In genomic region chr12:131197490-131197889, GRCh38 we compare ENCODE assay signal across 24 cellular contexts.
"Had no signal": no experiment of that assay in that cellular context is flagged by ENCODE, and none has a peak within 500 bp of the region (broad histone marks: within the 10 kb centered on the region; RNA-seq: fewer than 3 reads in every experiment).

No MANE protein-coding gene starts in this region.

- H3K36me3 ChIP-seq: brain microvascular endothelial cell had no signal

- H3K27me3 ChIP-seq: brain microvascular endothelial cell had no signal

- H3K27me3 Mint-ChIP-seq: activated naive CD8-positive, alpha-beta T cell had no signal

- DNase-seq: activated CD4-positive, alpha-beta T cell treated with anti-CD3 and anti-CD28 coated beads for 36 hours; activated CD4-positive, alpha-beta T cell treated with anti-CD3 and anti-CD28 coated beads, Interleukin-2, amount 50 U/mL, for 1 hour; activated CD4-positive, alpha-beta T cell treated with anti-CD3 and anti-CD28 coated beads, Interleukin-2, amount 50 U/mL, for 48 hours; activated CD4-positive, CD25-positive, alpha-beta regulatory T cell; activated CD4-positive, CD25-positive, alpha-beta regulatory T cell treated with anti-CD3 and anti-CD28 coated beads, Interleukin-2, amount 50 U/mL, for 72 hours; activated CD8-positive, alpha-beta T cell treated with anti-CD3 and anti-CD28 coated beads, Interleukin-2, amount 10 ng/mL, durations not matched to agents 7 days and 5 days; activated gamma-delta T cell treated with Interleukin-2 at 50 U/mL for 16 hours; activated naive CD4-positive, alpha-beta T cell treated with anti-CD3 and anti-CD28 coated beads, Interleukin-2, amount 50 U/mL, for 16 hours; activated naive CD4-positive, alpha-beta T cell treated with Interleukin-2 at 50 U/mL for 16 hours; activated T-cell treated with anti-CD3 and anti-CD28 coated beads, Interleukin-2, amount 50 U/mL, for 48 hours; amniotic stem cell; anterior cingulate cortex; brain microvascular endothelial cell; effector CD8-positive, alpha-beta T cell; foreskin fibroblast; T-helper 1 cell; T-helper 17 cell; T1000 had no signal

- H3K9me3 Mint-ChIP-seq: activated T-helper 1 cell treated with anti-CD3 and anti-CD28 coated beads, Interleukin-12 subunit alpha, Interleukin-12 subunit beta, Interleukin-2, Interleukin-4 antibody, amounts not matched to agents 30 ng/mL and 10 ng/mL and 1 ng/mL, durations not matched to agents 14 hours and 24 hours and 36 hours; activated T-helper 2 cell treated with anti-CD3 and anti-CD28 coated beads, Interferon-gamma antibody, Interleukin-2, Interleukin-4, amounts not matched to agents 10 μg/mL and 5 μg/mL and 100 μg/mL, durations not matched to agents 14 hours and 24 hours and 36 hours; central memory CD8-positive, alpha-beta T cell; T-helper 2 cell treated with Interferon-gamma antibody and Interleukin-4, amounts not matched to agents 5 μg/mL and 100 μg/mL, for 36 hours had no signal

- H3K4me1 Mint-ChIP-seq: activated CD4-positive, alpha-beta T cell treated with anti-CD3 and anti-CD28 coated beads for 36 hours; central memory CD8-positive, alpha-beta T cell; T-helper 17 cell had no signal

- H3K36me3 Mint-ChIP-seq: activated naive CD8-positive, alpha-beta T cell had no signal

- H3K4me3 Mint-ChIP-seq: activated CD4-positive, alpha-beta T cell treated with anti-CD3 and anti-CD28 coated beads for 36 hours; activated CD8-positive, alpha-beta T cell treated with anti-CD3 and anti-CD28 coated beads, Interleukin-2, amount 10 ng/mL, durations not matched to agents 7 days and 5 days; activated naive CD8-positive, alpha-beta T cell; activated T-helper 1 cell treated with anti-CD3 and anti-CD28 coated beads, Interleukin-12 subunit alpha, Interleukin-12 subunit beta, Interleukin-2, Interleukin-4 antibody, amounts not matched to agents 30 ng/mL and 10 ng/mL and 1 ng/mL, durations not matched to agents 14 hours and 24 hours and 36 hours; central memory CD8-positive, alpha-beta T cell; T-helper 17 cell; T-helper 2 cell treated with Interferon-gamma antibody and Interleukin-4, amounts not matched to agents 5 μg/mL and 100 μg/mL, for 36 hours had no signal

- ATAC-seq: activated CD4-positive, alpha-beta T cell treated with anti-CD3 and anti-CD28 coated beads for 36 hours; activated CD8-positive, alpha-beta T cell treated with anti-CD3 and anti-CD28 coated beads, Interleukin-2, amount 10 ng/mL, durations not matched to agents 7 days and 5 days; T-helper 17 cell had no signal

- H3K27ac Mint-ChIP-seq: activated CD4-positive, alpha-beta T cell treated with anti-CD3 and anti-CD28 coated beads for 36 hours; activated CD8-positive, alpha-beta T cell treated with anti-CD3 and anti-CD28 coated beads, Interleukin-2, amount 10 ng/mL, durations not matched to agents 7 days and 5 days; activated naive CD8-positive, alpha-beta T cell; activated T-helper 1 cell treated with anti-CD3 and anti-CD28 coated beads, Interleukin-12 subunit alpha, Interleukin-12 subunit beta, Interleukin-2, Interleukin-4 antibody, amounts not matched to agents 30 ng/mL and 10 ng/mL and 1 ng/mL, durations not matched to agents 14 hours and 24 hours and 36 hours; activated T-helper 2 cell treated with anti-CD3 and anti-CD28 coated beads, Interferon-gamma antibody, Interleukin-2, Interleukin-4, amounts not matched to agents 10 μg/mL and 5 μg/mL and 100 μg/mL, durations not matched to agents 14 hours and 24 hours and 36 hours; T-helper 17 cell; T-helper 2 cell treated with Interferon-gamma antibody and Interleukin-4, amounts not matched to agents 5 μg/mL and 100 μg/mL, for 36 hours had no signal

- H3K27ac ChIP-seq: brain microvascular endothelial cell, epithelial cell of prostate had no signal
